Comparison of ENCODE assay signal across 1 cellular context in the genomic region with DNA sequence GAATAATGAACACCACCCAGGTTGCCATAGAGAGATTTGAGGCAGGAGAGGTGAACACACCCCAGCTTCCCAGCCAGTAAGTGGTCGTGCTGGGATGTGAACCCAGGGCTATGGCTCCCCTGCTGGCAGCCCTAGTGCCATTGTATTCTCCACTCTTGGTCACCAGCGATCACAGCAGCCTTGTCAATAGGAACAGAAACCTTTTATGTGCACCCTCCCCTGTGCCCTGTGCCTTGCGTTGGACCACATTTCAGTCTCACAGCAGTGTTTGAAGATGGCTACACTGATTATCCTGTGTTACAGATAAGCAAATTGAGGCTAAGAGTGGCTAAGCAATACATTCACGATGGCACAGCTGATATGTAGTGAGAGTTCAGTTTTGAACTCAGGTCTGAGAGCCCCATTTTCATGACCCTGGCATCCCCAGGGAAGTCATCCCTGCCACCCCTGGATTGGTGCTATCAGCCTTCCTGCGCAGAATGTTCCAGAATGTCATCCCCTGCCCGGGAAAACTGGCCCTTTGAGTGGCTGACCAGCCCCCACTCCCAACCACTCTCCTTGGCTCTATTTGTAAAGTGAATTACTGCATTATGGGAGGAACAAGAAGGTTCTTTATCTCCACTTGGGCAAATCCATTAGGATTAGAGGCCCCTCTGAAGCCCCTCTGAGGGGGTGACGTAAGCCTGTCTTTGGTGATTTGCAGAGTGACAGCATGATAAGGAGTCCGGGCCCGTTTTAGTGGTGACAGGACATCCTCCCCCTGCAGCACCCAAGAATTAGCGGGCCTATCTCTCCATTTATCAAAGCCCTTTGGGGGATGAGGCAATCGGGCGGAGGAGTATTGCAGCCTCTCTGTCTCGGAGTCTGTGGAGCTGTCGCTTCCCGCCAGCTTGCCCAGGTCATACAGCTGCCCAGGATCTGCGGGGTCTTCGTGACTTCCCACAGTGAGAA.
TF ChIP-seq lines count a peak whose summit lies in the region.

No MANE protein-coding gene starts in this region.

TF ChIP-seq in K562, 482 proteins besides CTCF, POLR2A, EP300 and RAD21 (continued from another document):
- TF ChIP-seq, protein P1, sequence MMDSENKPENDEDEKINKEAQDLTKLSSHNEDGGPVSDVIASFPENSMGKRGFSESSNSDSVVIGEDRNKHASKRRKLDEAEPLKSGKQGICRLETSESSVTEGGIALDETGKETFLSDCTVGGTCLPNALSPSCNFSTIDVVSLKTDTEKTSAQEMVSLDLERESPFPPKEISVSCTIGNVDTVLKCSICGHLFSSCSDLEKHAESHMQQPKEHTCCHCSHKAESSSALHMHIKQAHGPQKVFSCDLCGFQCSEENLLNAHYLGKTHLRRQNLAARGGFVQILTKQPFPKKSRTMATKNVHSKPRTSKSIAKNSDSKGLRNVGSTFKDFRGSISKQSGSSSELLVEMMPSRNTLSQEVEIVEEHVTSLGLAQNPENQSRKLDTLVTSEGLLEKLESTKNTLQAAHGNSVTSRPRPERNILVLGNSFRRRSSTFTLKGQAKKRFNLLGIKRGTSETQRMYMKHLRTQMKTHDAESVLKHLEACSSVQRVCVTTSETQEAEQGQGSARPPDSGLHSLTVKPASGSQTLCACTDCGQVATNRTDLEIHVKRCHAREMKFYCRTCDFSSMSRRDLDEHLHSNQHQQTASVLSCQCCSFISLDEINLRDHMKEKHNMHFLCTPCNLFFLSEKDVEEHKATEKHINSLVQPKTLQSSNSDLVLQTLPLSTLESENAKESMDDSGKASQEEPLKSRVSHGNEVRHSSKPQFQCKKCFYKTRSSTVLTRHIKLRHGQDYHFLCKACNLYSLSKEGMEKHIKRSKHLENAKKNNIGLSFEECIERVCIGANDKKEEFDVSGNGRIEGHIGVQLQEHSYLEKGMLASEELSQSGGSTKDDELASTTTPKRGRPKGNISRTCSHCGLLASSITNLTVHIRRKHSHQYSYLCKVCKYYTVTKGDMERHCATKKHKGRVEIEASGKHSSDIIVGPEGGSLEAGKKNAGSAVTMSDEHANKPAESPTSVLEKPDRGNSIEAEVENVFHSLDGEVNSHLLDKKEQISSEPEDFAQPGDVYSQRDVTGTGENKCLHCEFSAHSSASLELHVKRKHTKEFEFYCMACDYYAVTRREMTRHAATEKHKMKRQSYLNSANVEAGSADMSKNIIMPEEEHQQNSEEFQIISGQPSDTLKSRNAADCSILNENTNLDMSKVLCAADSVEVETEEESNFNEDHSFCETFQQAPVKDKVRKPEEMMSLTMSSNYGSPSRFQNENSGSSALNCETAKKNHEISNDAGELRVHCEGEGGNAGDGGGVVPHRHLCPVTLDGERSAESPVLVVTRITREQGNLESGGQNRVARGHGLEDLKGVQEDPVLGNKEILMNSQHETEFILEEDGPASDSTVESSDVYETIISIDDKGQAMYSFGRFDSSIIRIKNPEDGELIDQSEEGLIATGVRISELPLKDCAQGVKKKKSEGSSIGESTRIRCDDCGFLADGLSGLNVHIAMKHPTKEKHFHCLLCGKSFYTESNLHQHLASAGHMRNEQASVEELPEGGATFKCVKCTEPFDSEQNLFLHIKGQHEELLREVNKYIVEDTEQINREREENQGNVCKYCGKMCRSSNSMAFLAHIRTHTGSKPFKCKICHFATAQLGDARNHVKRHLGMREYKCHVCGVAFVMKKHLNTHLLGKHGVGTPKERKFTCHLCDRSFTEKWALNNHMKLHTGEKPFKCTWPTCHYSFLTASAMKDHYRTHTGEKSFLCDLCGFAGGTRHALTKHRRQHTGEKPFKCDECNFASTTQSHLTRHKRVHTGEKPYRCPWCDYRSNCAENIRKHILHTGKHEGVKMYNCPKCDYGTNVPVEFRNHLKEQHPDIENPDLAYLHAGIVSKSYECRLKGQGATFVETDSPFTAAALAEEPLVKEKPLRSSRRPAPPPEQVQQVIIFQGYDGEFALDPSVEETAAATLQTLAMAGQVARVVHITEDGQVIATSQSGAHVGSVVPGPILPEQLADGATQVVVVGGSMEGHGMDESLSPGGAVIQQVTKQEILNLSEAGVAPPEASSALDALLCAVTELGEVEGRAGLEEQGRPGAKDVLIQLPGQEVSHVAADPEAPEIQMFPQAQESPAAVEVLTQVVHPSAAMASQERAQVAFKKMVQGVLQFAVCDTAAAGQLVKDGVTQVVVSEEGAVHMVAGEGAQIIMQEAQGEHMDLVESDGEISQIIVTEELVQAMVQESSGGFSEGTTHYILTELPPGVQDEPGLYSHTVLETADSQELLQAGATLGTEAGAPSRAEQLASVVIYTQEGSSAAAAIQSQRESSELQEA (IDR thresholded peaks at IDR 0.05; ENCODE audit: low read depth): no peak
- TF ChIP-seq MEF2A (IDR thresholded peaks at IDR 0.05; ENCODE audit: control insufficient read depth, low read depth, low read length): no peak
- TF ChIP-seq, protein P2, sequence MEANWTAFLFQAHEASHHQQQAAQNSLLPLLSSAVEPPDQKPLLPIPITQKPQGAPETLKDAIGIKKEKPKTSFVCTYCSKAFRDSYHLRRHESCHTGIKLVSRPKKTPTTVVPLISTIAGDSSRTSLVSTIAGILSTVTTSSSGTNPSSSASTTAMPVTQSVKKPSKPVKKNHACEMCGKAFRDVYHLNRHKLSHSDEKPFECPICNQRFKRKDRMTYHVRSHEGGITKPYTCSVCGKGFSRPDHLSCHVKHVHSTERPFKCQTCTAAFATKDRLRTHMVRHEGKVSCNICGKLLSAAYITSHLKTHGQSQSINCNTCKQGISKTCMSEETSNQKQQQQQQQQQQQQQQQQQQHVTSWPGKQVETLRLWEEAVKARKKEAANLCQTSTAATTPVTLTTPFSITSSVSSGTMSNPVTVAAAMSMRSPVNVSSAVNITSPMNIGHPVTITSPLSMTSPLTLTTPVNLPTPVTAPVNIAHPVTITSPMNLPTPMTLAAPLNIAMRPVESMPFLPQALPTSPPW (CRISPR knock-in tag; IDR thresholded peaks at IDR 0.05): peak; percentile 72; the same call in 1 of the 2 replicates
- TF ChIP-seq RCOR1 (IDR thresholded peaks at IDR 0.05; ENCODE audit: borderline replicate concordance in 1 of 2, low read depth in 2 of 2, low read length in 2 of 2): peak in 1 of 2 experiments; percentile 20; a peak in 1 of 4 replicates
- no peak for TF ChIP-seq EGR1 (conservative IDR thresholded peaks at IDR 0.05)
- no peak for TF ChIP-seq MTF1 (CRISPR knock-in tag; IDR thresholded peaks at IDR 0.05; ENCODE audit: borderline replicate concordance)
